Comparison of ENCODE assay signal across 8 cellular contexts in genomic region chr12:89352242-89352491, GRCh38. TPM values are rescaled to one million over a fixed set of nuclear protein-coding genes. Genes with fewer than 3 reads are reported as not detected.
A peak's percentile ranks its signal among the peaks of the same experiment; 100 is the strongest.
DNase-seq lines count a peak whose midpoint lies in the region; ATAC-seq, FAIRE-seq and TF ChIP-seq lines count a peak whose summit lies in the region.

No MANE protein-coding gene starts in this region.

- H3K36me3 Mint-ChIP-seq in endothelial cell (ENCODE audit: low read depth, unreplicated experiment) = peaks cover 56% of the 10 kb centered on the region

- no peaks in the 10 kb centered on the region for H3K9me3 Mint-ChIP-seq in endothelial cell (ENCODE audit: unreplicated experiment)

- peaks cover 15 to 24% (median 22%) of the 10 kb centered on the region in 3 donors for H3K4me1 ChIP-seq in pancreas

- peak overlapping the region; percentile 98 to 100 (median 99) for H3K27ac ChIP-seq in pancreas

- TF ChIP-seq CTCF in GM06990 (IDR thresholded peaks at IDR 0.05; ENCODE audit: insufficient read depth, low read length, poor library complexity, severe bottlenecking) (no peak), endothelial cell (IDR thresholded peaks at IDR 0.05; ENCODE audit: unreplicated experiment) (no peak), pancreas (IDR thresholded peaks at IDR 0.05) (no peak)

- 1% methylated on average over 10 of the region's 10 CpGs for WGBS in pancreas, 2 donors

- no peak for FAIRE-seq in pancreas (lab: Jason Lieb, UNC)

- intact Hi-C loops in pancreas (cut with DNase I) = loop anchor here in 1 of 3 donors (10.0 kb wide), 1 partner anchor 103 kb away; no protein-coding TSS in a partner anchor

- no peaks in the 10 kb centered on the region for H3K9me3 ChIP-seq in pancreas

- DNase-seq in GM06990 (ENCODE audit: extremely low read depth, insufficient read length) (no peak), NCI-H526 treated with DMSO at 0.1 percent for 48 hours (lab: John Stamatoyannopoulos, UW) (peak; percentile 75), endothelial cell (ENCODE audit: low spot score) (no peak), pancreas (no peak), NCI-H128 (lab: John Stamatoyannopoulos, UW; ENCODE audit: unreplicated experiment) (no peak), occipital lobe (lab: John Stamatoyannopoulos, UW) (no peak), NCI-H1436 treated with DMSO at 0.1 percent for 48 hours (lab: John Stamatoyannopoulos, UW) (no peak)

- H3K4me3 ChIP-seq in GM06990 (replicated peaks; ENCODE audit: low read depth, low read length) (peak overlapping the region; percentile 48), pancreas (peak overlapping the region; percentile 69 to 82 (median 76))

- H3K27me3 Mint-ChIP-seq in endothelial cell (ENCODE audit: unreplicated experiment) = peaks cover 57% of the 10 kb centered on the region

- no peaks in the 10 kb centered on the region for H3K36me3 ChIP-seq in GM06990 (ENCODE audit: control insufficient read depth, insufficient read depth, low read length)
- H3K36me3 ChIP-seq in pancreas = no peaks in the 10 kb centered on the region

- H3K4me1 Mint-ChIP-seq in endothelial cell (ENCODE audit: unreplicated experiment) = peaks cover 58% of the 10 kb centered on the region

- H3K27me3 ChIP-seq in GM06990 (replicated peaks; ENCODE audit: control insufficient read depth, insufficient read depth, low read length) (no peaks in the 10 kb centered on the region; the same call in none of the 2 replicates), pancreas (no peaks in the 10 kb centered on the region)

- ATAC-seq in pancreas = no peak
- ATAC-seq in GM19452 (IDR thresholded peaks at IDR 0.05; ENCODE audit: unreplicated experiment) = no peak

- H3K27ac Mint-ChIP-seq in endothelial cell (ENCODE audit: unreplicated experiment) = peak overlapping the region; percentile 99

- H3K4me3 Mint-ChIP-seq in endothelial cell (ENCODE audit: unreplicated experiment) = peak overlapping the region; percentile 100

RNA-seq across cellular contexts. Expression of gene DUSP6, which starts 0.1 kb away (rescaled TPM):
- total RNA-seq in endothelial cell (ENCODE audit: unreplicated experiment) (232 TPM), pancreas (10 to 100 TPM in 4 of 6 donors, 1 to 10 TPM in 2; 5.3 to 26.1 (median 15.3) TPM), occipital lobe (34.5 TPM)
- polyA plus RNA-seq in pancreas = 10 to 100 TPM in 1 of 2 donors, 1 to 10 TPM in 1; 7.0 to 13.1 TPM
